8 cellular contexts compared by ENCODE assay signal in the genomic region with DNA sequence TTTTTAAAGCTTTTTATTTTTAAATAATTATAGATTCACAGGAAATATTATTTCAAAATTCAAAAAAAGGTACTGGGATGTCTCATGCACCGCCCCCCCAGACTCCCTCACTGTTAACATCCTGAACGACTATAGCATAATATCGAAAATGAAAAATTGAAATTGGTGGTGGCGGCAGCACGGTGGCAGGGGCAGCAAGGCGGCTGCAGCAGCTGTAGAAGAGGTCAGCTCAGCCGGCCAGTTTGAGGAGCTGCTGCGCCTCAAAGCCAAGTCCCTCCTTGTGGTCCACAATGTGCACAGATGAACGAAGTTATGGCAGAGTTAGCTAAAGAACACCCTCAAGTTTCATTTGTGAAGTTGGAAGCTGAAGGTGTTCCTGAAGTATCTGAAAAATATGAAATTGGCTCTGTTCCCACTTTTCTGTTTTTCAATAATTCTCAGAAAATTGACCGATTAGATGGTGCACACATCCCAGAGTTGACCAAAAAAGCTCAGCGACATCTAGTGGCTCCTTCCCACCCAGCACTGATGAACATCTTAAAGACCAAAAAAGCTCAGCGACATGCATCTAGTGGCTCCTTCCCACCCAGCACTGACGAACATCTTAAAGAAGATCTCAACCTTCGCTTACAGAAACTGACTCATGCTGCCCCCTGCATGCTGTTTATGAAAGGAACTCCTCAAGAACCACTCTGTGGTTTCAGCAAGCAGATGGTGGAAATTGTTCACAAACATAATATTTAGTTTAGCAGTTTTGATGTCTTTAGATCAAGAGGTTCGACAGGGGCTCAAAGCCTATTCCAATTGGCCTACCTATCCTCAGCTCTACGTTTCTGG.
DNase-seq lines count a peak whose midpoint lies in the region; ATAC-seq and TF ChIP-seq lines count a peak whose summit lies in the region.

No MANE protein-coding gene starts in this region.

- no peaks in the 10 kb centered on the region for H4K20me1 ChIP-seq in GM23338 (replicated peaks; ENCODE audit: insufficient read depth)

- ATAC-seq in GM23338 (peak; percentile 97), left lung (peak; percentile 89)

- intact Hi-C loops in left lung (cut with DNase I): no loop called here

- no peak overlapping the region for H3K4me3 Mint-ChIP-seq in GM23338

- no peaks in the 10 kb centered on the region for H3K27me3 ChIP-seq in GM23338 (ENCODE audit: insufficient read depth)
- H3K27me3 ChIP-seq in left lung: no peaks in the 10 kb centered on the region

- no peak overlapping the region for H3K27ac Mint-ChIP-seq in GM23338

- no peaks in the 10 kb centered on the region for H3K27me3 Mint-ChIP-seq in GM23338 (ENCODE audit: insufficient read depth, low read depth, poor library complexity)

- peak; percentile 61 for TF ChIP-seq CTCF in GM12865 (IDR thresholded peaks at IDR 0.05; ENCODE audit: insufficient read depth, low read depth, low read length, missing control alignments)
- peak; percentile 72 to 74 for TF ChIP-seq CTCF in GM23338 (conservative IDR thresholded peaks at IDR 0.05; ENCODE audit: low read depth in 2 of 2)
- TF ChIP-seq CTCF in LNCaP clone FGC (IDR thresholded peaks at IDR 0.05; ENCODE audit: control insufficient read depth, extremely low read depth, insufficient read depth): peak; percentile 61
- peak; percentile 49 to 50 for TF ChIP-seq CTCF in left lung (IDR thresholded peaks at IDR 0.05)

- H3K4me1 ChIP-seq in GM23338 (ENCODE audit: insufficient read depth) (0 out of 2 replicates have a peak, but pooled peaks cover 3% of the 10 kb centered on the region), left lung (no peaks in the 10 kb centered on the region)

- H3K9me3 ChIP-seq in left lung: no peaks in the 10 kb centered on the region

- H3K36me3 Mint-ChIP-seq in GM23338 (ENCODE audit: low read depth): peaks cover 11% of the 10 kb centered on the region

- no peaks in the 10 kb centered on the region for H3K9me2 ChIP-seq in GM23338 (ENCODE audit: insufficient read depth)

- H3K36me3 ChIP-seq in GM23338 (ENCODE audit: insufficient read depth) (no peaks in the 10 kb centered on the region; the same call in 1 of the 2 replicates), left lung (no peaks in the 10 kb centered on the region)

- peaks cover 7% of the 10 kb centered on the region; the same call in 2 of the 3 replicates for H3K4me1 Mint-ChIP-seq in GM23338

- no peaks in the 10 kb centered on the region for H3K79me2 ChIP-seq in GM23338 (replicated peaks; ENCODE audit: insufficient read depth)

- H3K27ac ChIP-seq in GM23338 (ENCODE audit: low read depth) (no peak overlapping the region), caudate nucleus (ENCODE audit: low read depth, low read length) (no peak overlapping the region), left lung (no peak overlapping the region)

- no peak overlapping the region for H3K4me2 ChIP-seq in GM23338

- H3K9me3 Mint-ChIP-seq in GM23338: no peaks in the 10 kb centered on the region

- peak; percentile 77 for DNase-seq in GM12865 (ENCODE audit: low read depth)
- DNase-seq in GM23338 (ENCODE audit: low spot score): peak; percentile 78
- peak; percentile 27 for DNase-seq in LNCaP clone FGC (ENCODE audit: low read depth)
- DNase-seq in UCSD-AML1 (lab: John Stamatoyannopoulos, UW; ENCODE audit: unreplicated experiment): peak; percentile 43
- peak in 31 of 61 donors; percentile 1 to 71 (median 12) for DNase-seq in caudate nucleus (lab: John Stamatoyannopoulos, UW)
- DNase-seq in left lung: no peak
- peak; percentile 7 for DNase-seq in stimulated activated CD8-positive, alpha-beta memory T cell treated with anti-CD3 and anti-CD28 coated beads, Interleukin-12 subunit alpha, Interleukin-12 subunit beta, amount 100 ng/mL, for 4 hours (ENCODE audit: low read depth)
- no peak for DNase-seq in cerebellum (ENCODE audit: low spot score)

- H3F3A ChIP-seq in GM23338 (replicated peaks; ENCODE audit: low read depth): no peaks in the 10 kb centered on the region

- H2AFZ ChIP-seq in GM23338: no peak overlapping the region

- H3K4me3 ChIP-seq in GM12865 (ENCODE audit: low read depth, low read length) (no peak overlapping the region), GM23338 (no peak overlapping the region), LNCaP clone FGC (ENCODE audit: low read depth, low read length) (no peak overlapping the region), left lung (no peak overlapping the region)

TF ChIP-seq in GM23338, 12 proteins besides CTCF, POLR2A, EP300 and RAD21:
- TF ChIP-seq NANOG (IDR thresholded peaks at IDR 0.05; ENCODE audit: borderline replicate concordance) (no peak), ZNF114 (CRISPR knock-in tag; IDR thresholded peaks at IDR 0.05) (no peak), JUNB (IDR thresholded peaks at IDR 0.05; ENCODE audit: unreplicated experiment) (no peak)
- TF ChIP-seq, protein P1, sequence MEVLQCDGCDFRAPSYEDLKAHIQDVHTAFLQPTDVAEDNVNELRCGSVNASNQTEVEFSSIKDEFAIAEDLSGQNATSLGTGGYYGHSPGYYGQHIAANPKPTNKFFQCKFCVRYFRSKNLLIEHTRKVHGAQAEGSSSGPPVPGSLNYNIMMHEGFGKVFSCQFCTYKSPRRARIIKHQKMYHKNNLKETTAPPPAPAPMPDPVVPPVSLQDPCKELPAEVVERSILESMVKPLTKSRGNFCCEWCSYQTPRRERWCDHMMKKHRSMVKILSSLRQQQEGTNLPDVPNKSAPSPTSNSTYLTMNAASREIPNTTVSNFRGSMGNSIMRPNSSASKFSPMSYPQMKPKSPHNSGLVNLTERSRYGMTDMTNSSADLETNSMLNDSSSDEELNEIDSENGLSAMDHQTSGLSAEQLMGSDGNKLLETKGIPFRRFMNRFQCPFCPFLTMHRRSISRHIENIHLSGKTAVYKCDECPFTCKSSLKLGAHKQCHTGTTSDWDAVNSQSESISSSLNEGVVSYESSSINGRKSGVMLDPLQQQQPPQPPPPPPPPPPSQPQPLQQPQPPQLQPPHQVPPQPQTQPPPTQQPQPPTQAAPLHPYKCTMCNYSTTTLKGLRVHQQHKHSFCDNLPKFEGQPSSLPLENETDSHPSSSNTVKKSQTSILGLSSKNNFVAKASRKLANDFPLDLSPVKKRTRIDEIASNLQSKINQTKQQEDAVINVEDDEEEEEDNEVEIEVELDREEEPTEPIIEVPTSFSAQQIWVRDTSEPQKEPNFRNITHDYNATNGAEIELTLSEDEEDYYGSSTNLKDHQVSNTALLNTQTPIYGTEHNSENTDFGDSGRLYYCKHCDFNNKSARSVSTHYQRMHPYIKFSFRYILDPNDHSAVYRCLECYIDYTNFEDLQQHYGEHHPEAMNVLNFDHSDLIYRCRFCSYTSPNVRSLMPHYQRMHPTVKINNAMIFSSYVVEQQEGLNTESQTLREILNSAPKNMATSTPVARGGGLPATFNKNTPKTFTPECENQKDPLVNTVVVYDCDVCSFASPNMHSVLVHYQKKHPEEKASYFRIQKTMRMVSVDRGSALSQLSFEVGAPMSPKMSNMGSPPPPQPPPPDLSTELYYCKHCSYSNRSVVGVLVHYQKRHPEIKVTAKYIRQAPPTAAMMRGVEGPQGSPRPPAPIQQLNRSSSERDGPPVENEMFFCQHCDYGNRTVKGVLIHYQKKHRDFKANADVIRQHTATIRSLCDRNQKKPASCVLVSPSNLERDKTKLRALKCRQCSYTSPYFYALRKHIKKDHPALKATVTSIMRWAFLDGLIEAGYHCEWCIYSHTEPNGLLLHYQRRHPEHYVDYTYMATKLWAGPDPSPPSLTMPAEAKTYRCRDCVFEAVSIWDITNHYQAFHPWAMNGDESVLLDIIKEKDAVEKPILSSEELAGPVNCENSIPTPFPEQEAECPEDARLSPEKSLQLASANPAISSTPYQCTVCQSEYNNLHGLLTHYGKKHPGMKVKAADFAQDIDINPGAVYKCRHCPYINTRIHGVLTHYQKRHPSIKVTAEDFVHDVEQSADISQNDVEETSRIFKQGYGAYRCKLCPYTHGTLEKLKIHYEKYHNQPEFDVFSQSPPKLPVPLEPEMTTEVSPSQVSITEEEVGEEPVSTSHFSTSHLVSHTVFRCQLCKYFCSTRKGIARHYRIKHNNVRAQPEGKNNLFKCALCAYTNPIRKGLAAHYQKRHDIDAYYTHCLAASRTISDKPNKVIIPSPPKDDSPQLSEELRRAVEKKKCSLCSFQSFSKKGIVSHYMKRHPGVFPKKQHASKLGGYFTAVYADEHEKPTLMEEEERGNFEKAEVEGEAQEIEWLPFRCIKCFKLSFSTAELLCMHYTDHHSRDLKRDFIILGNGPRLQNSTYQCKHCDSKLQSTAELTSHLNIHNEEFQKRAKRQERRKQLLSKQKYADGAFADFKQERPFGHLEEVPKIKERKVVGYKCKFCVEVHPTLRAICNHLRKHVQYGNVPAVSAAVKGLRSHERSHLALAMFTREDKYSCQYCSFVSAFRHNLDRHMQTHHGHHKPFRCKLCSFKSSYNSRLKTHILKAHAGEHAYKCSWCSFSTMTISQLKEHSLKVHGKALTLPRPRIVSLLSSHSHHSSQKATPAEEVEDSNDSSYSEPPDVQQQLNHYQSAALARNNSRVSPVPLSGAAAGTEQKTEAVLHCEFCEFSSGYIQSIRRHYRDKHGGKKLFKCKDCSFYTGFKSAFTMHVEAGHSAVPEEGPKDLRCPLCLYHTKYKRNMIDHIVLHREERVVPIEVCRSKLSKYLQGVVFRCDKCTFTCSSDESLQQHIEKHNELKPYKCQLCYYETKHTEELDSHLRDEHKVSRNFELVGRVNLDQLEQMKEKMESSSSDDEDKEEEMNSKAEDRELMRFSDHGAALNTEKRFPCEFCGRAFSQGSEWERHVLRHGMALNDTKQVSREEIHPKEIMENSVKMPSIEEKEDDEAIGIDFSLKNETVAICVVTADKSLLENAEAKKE (CRISPR knock-in tag; IDR thresholded peaks at IDR 0.05): peak; percentile 39; the same call in 1 of the 2 replicates
- TF ChIP-seq, protein P2, sequence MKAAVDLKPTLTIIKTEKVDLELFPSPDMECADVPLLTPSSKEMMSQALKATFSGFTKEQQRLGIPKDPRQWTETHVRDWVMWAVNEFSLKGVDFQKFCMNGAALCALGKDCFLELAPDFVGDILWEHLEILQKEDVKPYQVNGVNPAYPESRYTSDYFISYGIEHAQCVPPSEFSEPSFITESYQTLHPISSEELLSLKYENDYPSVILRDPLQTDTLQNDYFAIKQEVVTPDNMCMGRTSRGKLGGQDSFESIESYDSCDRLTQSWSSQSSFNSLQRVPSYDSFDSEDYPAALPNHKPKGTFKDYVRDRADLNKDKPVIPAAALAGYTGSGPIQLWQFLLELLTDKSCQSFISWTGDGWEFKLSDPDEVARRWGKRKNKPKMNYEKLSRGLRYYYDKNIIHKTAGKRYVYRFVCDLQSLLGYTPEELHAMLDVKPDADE (IDR thresholded peaks at IDR 0.05): no peak
TF ChIP-seq in GM23338: peak in this region for 1.

Comparison
In these comparisons a context has a peak if more than half of its experiments do, and no peak if none do; other contexts are left out.
1. DNase-seq: peak in GM12865 (single experiment), GM23338 (single experiment), LNCaP clone FGC (single experiment), UCSD-AML1 (single experiment), caudate nucleus (31 of 61) and stimulated activated CD8-positive, alpha-beta memory T cell treated with anti-CD3 and anti-CD28 coated beads, Interleukin-12 subunit alpha, Interleukin-12 subunit beta, amount 100 ng/mL, for 4 hours (single experiment); none in left lung (0 of 2) and cerebellum (single experiment).
2. Peak in every context shown above with its lines, with median percentiles within 50 percentile points of each other: CTCF ChIP-seq.